Comparison of ENCODE assay signal across 7 cellular contexts in the genomic region with DNA sequence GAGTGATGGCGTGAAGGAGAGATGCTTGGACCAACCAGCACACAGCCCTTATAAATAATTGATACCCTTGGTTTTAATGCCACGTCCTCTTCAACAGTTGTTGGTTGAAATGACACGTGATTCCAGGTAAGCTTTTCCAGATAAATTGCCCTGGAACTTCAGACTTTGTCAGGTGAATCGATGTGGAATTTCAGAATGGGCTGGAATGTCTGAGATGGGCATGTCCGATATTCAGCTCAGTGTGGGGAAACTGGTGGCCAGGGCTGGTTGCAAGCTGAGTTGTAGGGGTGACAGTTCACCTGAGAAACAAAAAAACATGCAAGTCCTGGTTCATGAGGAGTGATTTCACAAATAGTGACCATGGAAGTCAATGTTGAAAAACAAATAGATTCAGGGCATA.
A peak's percentile ranks its signal among the peaks of the same experiment; 100 is the strongest.
DNase-seq lines count a peak whose midpoint lies in the region; ATAC-seq, FAIRE-seq and TF ChIP-seq lines count a peak whose summit lies in the region.
"Not testable (repeated sequence)": the region's sequence is repeated elsewhere in the genome, so short reads cannot be mapped to it uniquely, and the experiment has no call there.

No MANE protein-coding gene starts in this region.

- TF ChIP-seq CTCF in GM12878 (IDR thresholded peaks at IDR 0.05 in 2 of 3, conservative IDR thresholded peaks at IDR 0.05 in 1 of 3; ENCODE audit: control insufficient read depth in 2 of 3, extremely low read depth in 1 of 3, insufficient read depth in 1 of 3, low read depth in 3 of 3, low read length in 3 of 3); neural crest cell (conservative IDR thresholded peaks at IDR 0.05): not testable (repeated sequence)

- SMC1A ChIA-PET in GM12878 (lab: Charles Lee; ENCODE audit: uncharacterized antibody, unreplicated experiment), result not testable (repeated sequence)

- H3K36me3 Mint-ChIP-seq in CD4-positive, alpha-beta memory T cell, result peaks cover 12 to 14% of the 10 kb centered on the region in 2 donors
- peaks cover 0 to 24% (median 3%) of the 10 kb centered on the region in 5 donors for H3K36me3 Mint-ChIP-seq in naive thymus-derived CD4-positive, alpha-beta T cell
- peaks cover 21% of the 10 kb centered on the region for H3K36me3 Mint-ChIP-seq in neural crest cell (ENCODE audit: low read depth)

- H3K27me3 ChIP-seq in CD4-positive, alpha-beta memory T cell (ENCODE audit: insufficient read depth, low read length); Karpas-422 (ENCODE audit: low read length); GM12878 (replicated peaks in 1 of 2; ENCODE audit: control insufficient read depth in 2 of 2, insufficient read depth in 2 of 2, low read length in 1 of 2); naive thymus-derived CD4-positive, alpha-beta T cell (ENCODE audit: control insufficient read depth in 2 of 2, insufficient read depth in 2 of 2, low read length in 2 of 2): not testable (repeated sequence)

- not testable (repeated sequence) for H3K4me3 ChIP-seq in CD4-positive, alpha-beta memory T cell (ENCODE audit: low read length in 2 of 2); Karpas-422 (ENCODE audit: low read length); GM12878; naive thymus-derived CD4-positive, alpha-beta T cell (ENCODE audit: low read length)

- DNase-seq in CD4-positive, alpha-beta memory T cell; GM12878 (ENCODE audit: low read depth, low spot score); naive thymus-derived CD4-positive, alpha-beta T cell; neural crest cell (ENCODE audit: low read depth, low spot score): not testable (repeated sequence)
- DNase-seq in Karpas-422, result peak; percentile 27
- peak; percentile 41 for DNase-seq in activated CD8-positive, alpha-beta memory T cell treated with anti-CD3 and anti-CD28 coated beads for 24 hours
- DNase-seq in left lobe of liver (ENCODE audit: low spot score), result peak; percentile 61

- H3K9me3 ChIP-seq in CD4-positive, alpha-beta memory T cell (ENCODE audit: control insufficient read depth in 1 of 2, low read length in 2 of 2); Karpas-422 (ENCODE audit: low read length); GM12878 (replicated peaks; ENCODE audit: control insufficient read depth, insufficient read depth, low read length); naive thymus-derived CD4-positive, alpha-beta T cell (ENCODE audit: control insufficient read depth in 2 of 3, low read length in 3 of 3): not testable (repeated sequence)

- not testable (repeated sequence) for TF ChIP-seq RAD21 in GM12878 (IDR thresholded peaks at IDR 0.05; ENCODE audit: insufficient read depth, low read depth, low read length)

- H3K9me3 Mint-ChIP-seq in CD4-positive, alpha-beta memory T cell; naive thymus-derived CD4-positive, alpha-beta T cell; neural crest cell: not testable (repeated sequence)

- not testable (repeated sequence) for H3K9ac ChIP-seq in Karpas-422 (ENCODE audit: low read length); GM12878 (ENCODE audit: control insufficient read depth, insufficient read depth, low read length)

- peaks cover 17% of the 10 kb centered on the region for H3K79me2 ChIP-seq in Karpas-422 (ENCODE audit: low read length)
- not testable (repeated sequence) for H3K79me2 ChIP-seq in GM12878 (ENCODE audit: control insufficient read depth, insufficient read depth, low read length)

- H3K27me3 Mint-ChIP-seq in CD4-positive, alpha-beta memory T cell; naive thymus-derived CD4-positive, alpha-beta T cell; neural crest cell (ENCODE audit: low read depth): not testable (repeated sequence)

- H3K27ac ChIP-seq in CD4-positive, alpha-beta memory T cell (ENCODE audit: low read depth, low read length); Karpas-422 (ENCODE audit: low read length); GM12878 (ENCODE audit: control insufficient read depth, insufficient read depth): not testable (repeated sequence)
- peak overlapping the region; percentile 14 for H3K27ac ChIP-seq in naive thymus-derived CD4-positive, alpha-beta T cell (ENCODE audit: low read depth, low read length)

- not testable (repeated sequence) for H3K4me1 ChIP-seq in CD4-positive, alpha-beta memory T cell (ENCODE audit: insufficient read depth, low read length); naive thymus-derived CD4-positive, alpha-beta T cell (ENCODE audit: control insufficient read depth in 2 of 2, insufficient read depth in 2 of 2, low read length in 2 of 2)
- peaks cover 21% of the 10 kb centered on the region for H3K4me1 ChIP-seq in Karpas-422 (ENCODE audit: low read length)
- peaks cover 13% of the 10 kb centered on the region for H3K4me1 ChIP-seq in GM12878 (ENCODE audit: control insufficient read depth, insufficient read depth, low read length)

- H3K4me3 Mint-ChIP-seq in CD4-positive, alpha-beta memory T cell, result peak overlapping the region in 3 of 8 donors; percentile 17 to 35 (median 29)
- peak overlapping the region in 3 of 10 donors; percentile 47 to 87 (median 62) for H3K4me3 Mint-ChIP-seq in naive thymus-derived CD4-positive, alpha-beta T cell
- peak overlapping the region; percentile 76 for H3K4me3 Mint-ChIP-seq in neural crest cell

- FAIRE-seq in GM12878 (lab: Jason Lieb, UNC), result not testable (repeated sequence)

- TSS peak; percentile 52 for BruUV-seq in GM12878 (replicated peaks; lab: Mats Ljungman, UMichigan)

- in situ Hi-C loops in GM12878 (cut with MboI), result loop anchor here (25.0 kb wide), 3 partner anchors 120 to 1845 kb away; partner anchors contain the start of gene ARSF

- CTCF ChIA-PET in CD4-positive, alpha-beta memory T cell (lab: Charles Lee; ENCODE audit: partially characterized antibody); GM12878 (lab: Yijun Ruan, JAX); naive thymus-derived CD4-positive, alpha-beta T cell (lab: Charles Lee): not testable (repeated sequence)

- peaks cover 1 to 29% (median 14%) of the 10 kb centered on the region in 4 donors for H3K4me1 Mint-ChIP-seq in CD4-positive, alpha-beta memory T cell
- peaks cover 0 to 36% (median 5%) of the 10 kb centered on the region in 7 donors for H3K4me1 Mint-ChIP-seq in naive thymus-derived CD4-positive, alpha-beta T cell
- peaks cover 14% of the 10 kb centered on the region for H3K4me1 Mint-ChIP-seq in neural crest cell

- WGBS in GM12878 (ENCODE audit: insufficient coverage, insufficient replicate concordance, low lambda C conversion rate, missing lambda C conversion rate), result 100% methylated on average over 5 of the region's 5 CpGs

- ATAC-seq in GM12878; naive thymus-derived CD4-positive, alpha-beta T cell: not testable (repeated sequence)
- ATAC-seq in left lobe of liver, result peak; percentile 12

- RAD21 ChIA-PET in GM12878 (lab: Charles Lee; ENCODE audit: unreplicated experiment), result not testable (repeated sequence)

- not testable (repeated sequence) for H4K20me1 ChIP-seq in Karpas-422 (ENCODE audit: insufficient read depth, low read depth, low read length); GM12878 (ENCODE audit: control insufficient read depth, insufficient read depth)

- H3K4me2 ChIP-seq in Karpas-422 (ENCODE audit: low read depth, low read length, poor library complexity, severe bottlenecking); GM12878 (ENCODE audit: control insufficient read depth, insufficient read depth): not testable (repeated sequence)

- H3K27ac Mint-ChIP-seq in CD4-positive, alpha-beta memory T cell, result peak overlapping the region in 6 of 7 donors; percentile 36 to 87 (median 82)
- H3K27ac Mint-ChIP-seq in naive thymus-derived CD4-positive, alpha-beta T cell, result peak overlapping the region in 4 of 9 donors; percentile 45 to 97 (median 70)
- H3K27ac Mint-ChIP-seq in neural crest cell (ENCODE audit: unreplicated experiment), result not testable (repeated sequence)

- POLR2A ChIA-PET in CD4-positive, alpha-beta memory T cell (lab: Charles Lee; ENCODE audit: partially characterized antibody); GM12878 (lab: Charles Lee); naive thymus-derived CD4-positive, alpha-beta T cell (lab: Charles Lee): not testable (repeated sequence)

- H3K9me2 ChIP-seq in Karpas-422 (replicated peaks; ENCODE audit: insufficient read depth, low read length), result not testable (repeated sequence)

- not testable (repeated sequence) for TF ChIP-seq EP300 in GM12878 (IDR thresholded peaks at IDR 0.05; ENCODE audit: borderline replicate concordance in 1 of 2, control insufficient read depth in 1 of 2, low read depth in 2 of 2, low read length in 2 of 2)

- intact Hi-C loops in CD4-positive, alpha-beta memory T cell (cut with micrococcal nuclease); GM12878 (cut with micrococcal nuclease; ENCODE audit: unreplicated experiment); naive thymus-derived CD4-positive, alpha-beta T cell (cut with micrococcal nuclease): not testable (repeated sequence)

- not testable (repeated sequence) for H2AFZ ChIP-seq in Karpas-422 (ENCODE audit: low read length); GM12878 (ENCODE audit: control insufficient read depth, low read depth, low read length)

- not testable (repeated sequence) for TF ChIP-seq POLR2A in GM12878 (IDR thresholded peaks at IDR 0.05; ENCODE audit: low read depth, low read length)

- not testable (repeated sequence) for H3K36me3 ChIP-seq in CD4-positive, alpha-beta memory T cell (ENCODE audit: insufficient read depth, low read length); GM12878 (ENCODE audit: control insufficient read depth in 2 of 2, insufficient read depth in 2 of 2, low read length in 1 of 2); naive thymus-derived CD4-positive, alpha-beta T cell (ENCODE audit: control insufficient read depth in 2 of 3, insufficient read depth in 3 of 3, low read length in 3 of 3)
- H3K36me3 ChIP-seq in Karpas-422 (ENCODE audit: insufficient read depth, low read length), result peaks cover 25% of the 10 kb centered on the region; the same call in 1 of the 2 replicates
